In the genomic region with DNA sequence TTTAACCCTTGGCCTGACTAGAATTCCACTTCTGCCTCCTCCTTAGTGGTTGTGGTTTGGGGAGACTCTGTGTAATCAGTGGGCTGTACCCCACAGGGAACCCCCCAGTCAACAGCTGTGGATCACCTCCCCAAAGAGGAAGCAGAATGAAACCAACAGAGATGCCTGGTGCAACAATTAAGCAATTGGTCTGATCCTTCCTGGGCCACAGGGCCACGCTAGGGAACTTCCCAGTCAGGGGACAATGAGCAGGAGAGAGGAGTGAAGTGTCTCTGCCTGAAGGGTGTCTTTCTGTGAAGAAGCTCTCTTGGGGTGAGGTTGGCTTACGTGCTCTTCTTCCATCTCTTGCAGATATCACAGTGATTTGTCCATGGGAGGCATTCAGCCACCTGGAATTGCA, we compare ENCODE assay signal across 23 cellular contexts. TPM values are rescaled to one million over a fixed set of nuclear protein-coding genes. Genes with fewer than 3 reads are reported as not detected.
A peak's percentile ranks its signal among the peaks of the same experiment; 100 is the strongest.
DNase-seq lines count a peak whose midpoint lies in the region; ATAC-seq and TF ChIP-seq lines count a peak whose summit lies in the region.
"Had no signal": no experiment of that assay in that cellular context is flagged by ENCODE, and none has a peak within 500 bp of the region (broad histone marks: within the 10 kb centered on the region; RNA-seq: fewer than 3 reads in every experiment).

No MANE protein-coding gene starts in this region.

- ATAC-seq in Right ventricle myocardium superior (ENCODE audit: poor library complexity), result no peak
- peak; percentile 49 to 78 for ATAC-seq in upper lobe of left lung (ENCODE audit: low FRiP score in 2 of 2)
- ATAC-seq in HG02588 (IDR thresholded peaks at IDR 0.05; ENCODE audit: unreplicated experiment), result no peak
- ATAC-seq: esophagus mucosa had no signal

- WGBS in upper lobe of left lung, 2 donors, result 74 to 86% methylated on average over 2 of the region's 2 CpGs

- peak overlapping the region; percentile 35 for H3K4me3 Mint-ChIP-seq in dendritic cell treated with granulocyte-macrophage colony-stimulating factor and Interleukin-4, amounts not matched to agents 40 ng/mL and 50 ng/mL, for 4 days
- H3K4me3 Mint-ChIP-seq: activated naive CD4-positive, alpha-beta T cell treated with anti-CD3 and anti-CD28 coated beads for 36 hours; T-helper 1 cell treated with Interleukin-12 subunit alpha and Interleukin-12 subunit beta and Interleukin-4 antibody, amounts not matched to agents 30 μg/mL and 1 μg/mL, for 36 hours had no signal

- H3K36me3 ChIP-seq in left ventricle myocardium inferior (no peaks in the 10 kb centered on the region), upper lobe of left lung (no peaks in the 10 kb centered on the region)
- H3K36me3 ChIP-seq: brain microvascular endothelial cell had no signal

- H3K9me3 ChIP-seq in left ventricle myocardium inferior (replicated peaks), result no peaks in the 10 kb centered on the region
- no peaks in the 10 kb centered on the region for H3K9me3 ChIP-seq in upper lobe of left lung

- H3K36me3 Mint-ChIP-seq in dendritic cell treated with granulocyte-macrophage colony-stimulating factor and Interleukin-4, amounts not matched to agents 40 ng/mL and 50 ng/mL, for 4 days (ENCODE audit: low read depth), result no peaks in the 10 kb centered on the region

- H3K27ac ChIP-seq in left ventricle myocardium inferior (replicated peaks) (no peak overlapping the region), upper lobe of left lung (peak overlapping the region in 3 of 4 donors; percentile 38 to 72 (median 45))
- H3K27ac ChIP-seq: brain microvascular endothelial cell had no signal

- peak in 1 of 4 donors; percentile 19 for TF ChIP-seq EP300 in upper lobe of left lung (IDR thresholded peaks at IDR 0.05)

- H3K4me3 ChIP-seq in left ventricle myocardium inferior (no peak overlapping the region), upper lobe of left lung (no peak overlapping the region)

- TF ChIP-seq POLR2A in upper lobe of left lung (IDR thresholded peaks at IDR 0.05), result peak in 1 of 4 donors; percentile 52

- H3K27me3 Mint-ChIP-seq in dendritic cell treated with granulocyte-macrophage colony-stimulating factor and Interleukin-4, amounts not matched to agents 40 ng/mL and 50 ng/mL, for 4 days, result no peaks in the 10 kb centered on the region

- H3K27ac Mint-ChIP-seq in dendritic cell treated with granulocyte-macrophage colony-stimulating factor and Interleukin-4, amounts not matched to agents 40 ng/mL and 50 ng/mL, for 4 days, result peak overlapping the region; percentile 85
- H3K27ac Mint-ChIP-seq: activated naive CD4-positive, alpha-beta T cell treated with anti-CD3 and anti-CD28 coated beads for 36 hours; T-helper 1 cell treated with Interleukin-12 subunit alpha and Interleukin-12 subunit beta and Interleukin-4 antibody, amounts not matched to agents 30 μg/mL and 1 μg/mL, for 36 hours had no signal

- TF ChIP-seq CTCF in left ventricle myocardium inferior (IDR thresholded peaks at IDR 0.05; ENCODE audit: borderline replicate concordance), result no peak
- TF ChIP-seq CTCF in upper lobe of left lung (IDR thresholded peaks at IDR 0.05), result no peak

- H3K27me3 ChIP-seq in left ventricle myocardium inferior (ENCODE audit: low read depth) (no peaks in the 10 kb centered on the region), upper lobe of left lung (no peaks in the 10 kb centered on the region)
- H3K27me3 ChIP-seq: brain microvascular endothelial cell had no signal

- intact Hi-C loops in Right ventricle myocardium superior (cut with DNase I) (no loop called here), left ventricle myocardium inferior (cut with micrococcal nuclease) (no loop called here)
- intact Hi-C loops in dendritic cell treated with granulocyte-macrophage colony-stimulating factor and Interleukin-4, amounts not matched to agents 40 ng/mL and 50 ng/mL, for 4 days (cut with micrococcal nuclease), result loop anchor here (2.0 kb wide), 1 partner anchor 14 kb away; no protein-coding TSS in a partner anchor

- no peaks in the 10 kb centered on the region for H3K4me1 ChIP-seq in left ventricle myocardium inferior
- H3K4me1 ChIP-seq in upper lobe of left lung, result peaks cover 0 to 3% (median 0%) of the 10 kb centered on the region in 4 donors

- peaks cover 69% of the 10 kb centered on the region for H3K4me1 Mint-ChIP-seq in dendritic cell treated with granulocyte-macrophage colony-stimulating factor and Interleukin-4, amounts not matched to agents 40 ng/mL and 50 ng/mL, for 4 days (ENCODE audit: low read depth)

- no peaks in the 10 kb centered on the region for H3K9me3 Mint-ChIP-seq in dendritic cell treated with granulocyte-macrophage colony-stimulating factor and Interleukin-4, amounts not matched to agents 40 ng/mL and 50 ng/mL, for 4 days
- H3K9me3 Mint-ChIP-seq: activated naive CD4-positive, alpha-beta T cell treated with anti-CD3 and anti-CD28 coated beads for 36 hours; T-helper 1 cell treated with Interleukin-12 subunit alpha and Interleukin-12 subunit beta and Interleukin-4 antibody, amounts not matched to agents 30 μg/mL and 1 μg/mL, for 36 hours had no signal

- peak; percentile 45 for DNase-seq in Right ventricle myocardium superior
- DNase-seq in left ventricle myocardium inferior, result no peak
- DNase-seq in MV-4-11 (lab: John Stamatoyannopoulos, UW), result peak; percentile 95
- peak in 1 of 2 donors; percentile 71 for DNase-seq in upper lobe of left lung
- no peak for DNase-seq in DMS79 (lab: John Stamatoyannopoulos, UW)
- DNase-seq in NCI-H2107 treated with DMSO at 0.1 percent for 48 hours (lab: John Stamatoyannopoulos, UW; ENCODE audit: unreplicated experiment), result no peak
- DNase-seq: activated CD4-positive, CD25-positive, alpha-beta regulatory T cell treated with anti-CD3 and anti-CD28 coated beads, Interleukin-2, amount 50 U/mL, for 72 hours; activated CD8-positive, alpha-beta memory T cell treated with anti-CD3 and anti-CD28 coated beads, Interleukin-2, amount 50 U/mL, for 4 hours; activated naive CD4-positive, alpha-beta T cell treated with anti-CD3 and anti-CD28 coated beads for 36 hours; brain microvascular endothelial cell; COR-L47; NCI-H187 treated with DMSO at 0.1 percent for 48 hours; stimulated activated naive CD4-positive, alpha-beta T cell had no signal

RNA-seq across cellular contexts. Expression of gene PDE6H, which starts 8.2 kb away (rescaled TPM):
- total RNA-seq in Right ventricle myocardium superior (not detected), left ventricle myocardium inferior (not detected), upper lobe of left lung (not detected)
- total RNA-seq: activated naive CD4-positive, alpha-beta T cell treated with anti-CD3 and anti-CD28 coated beads for 36 hours; dermis microvascular lymphatic vessel endothelial cell; esophagus mucosa; LHCN-M2; mucosa of gallbladder; osteocyte; RPMI7951; urinary bladder had no signal

RNA-seq across cellular contexts. Expression of gene ARHGDIB, which starts 19.6 kb away (rescaled TPM):
- total RNA-seq in Right ventricle myocardium superior, result 49.9 TPM
- 50.6 TPM for total RNA-seq in left ventricle myocardium inferior
- total RNA-seq in upper lobe of left lung, result 100 to 1,000 TPM; 169 to 307 (median 211) TPM

RNA-seq across cellular contexts. Expression of gene ERP27, which starts 42.7 kb away (rescaled TPM):
- total RNA-seq in Right ventricle myocardium superior (0.24 TPM), left ventricle myocardium inferior (0.14 TPM), upper lobe of left lung (10 to 100 TPM in 1 of 6 donors, 1 to 10 TPM in 4, not detected in 1; 1.2 to 25.0 (median 9.3) TPM)
- total RNA-seq: LHCN-M2, RPMI7951 had no signal

Comparison
In these comparisons a context has a peak if more than half of its experiments do, and no peak if none do; other contexts are left out.
1. DNase-seq: peak in Right ventricle myocardium superior (single experiment) and MV-4-11 (single experiment); none in left ventricle myocardium inferior (single experiment), DMS79 (single experiment) and NCI-H2107 treated with DMSO at 0.1 percent for 48 hours (single experiment).
2. ATAC-seq: peak in upper lobe of left lung (2 of 2); none in Right ventricle myocardium superior (single experiment) and HG02588 (single experiment).